17 cellular contexts compared by ENCODE assay signal in genomic region chr12:112285600-112286401, GRCh38.
DNase-seq lines count a peak whose midpoint lies in the region; ATAC-seq, FAIRE-seq and TF ChIP-seq lines count a peak whose summit lies in the region.
"Had no signal": no experiment of that assay in that cellular context is flagged by ENCODE, and none has a peak within 500 bp of the region (broad histone marks: within the 10 kb centered on the region; RNA-seq: fewer than 3 reads in every experiment).

No MANE protein-coding gene starts in this region.

- 0 out of 5 replicates have a peak, but pooled peaks cover 0 to 3% of the 10 kb centered on the region in 2 experiments for H3K27me3 ChIP-seq in HepG2 (ENCODE audit: control insufficient read depth in 1 of 2, insufficient read depth in 2 of 2, low read length in 2 of 2)
- H3K27me3 ChIP-seq: SJCRH30, transverse colon had no signal

- no peak for TF ChIP-seq CTCF in HepG2 (CRISPR knock-in tag; IDR thresholded peaks at IDR 0.05)

- H3K4me1 ChIP-seq in HepG2 (ENCODE audit: insufficient read depth, low read length), result peaks cover 21% of the 10 kb centered on the region
- H3K4me1 ChIP-seq: SJCRH30, transverse colon had no signal

- peak overlapping the region; percentile 52 for H3K4me2 ChIP-seq in HepG2 (ENCODE audit: low read depth, low read length)
- H3K4me2 ChIP-seq: PC-9 had no signal

- H3K9ac ChIP-seq in HepG2 (ENCODE audit: insufficient read depth, low read depth, low read length), result no peak overlapping the region

- POLR2A ChIA-PET in HepG2 (lab: Yijun Ruan, JAX), result interaction anchor here (1.2 kb wide), 1 partner anchor 10 kb away, joined by 3 read pairs; no protein-coding TSS in a partner anchor

- DNase-seq in HuH-7.5 (ENCODE audit: low spot score) (peak; percentile 48), NCI-H2029 (lab: John Stamatoyannopoulos, UW) (peak; percentile 90), NCI-H774 (lab: John Stamatoyannopoulos, UW) (peak; percentile 5), HepG2 (ENCODE audit: low spot score) (peak; percentile 83), nucleus accumbens (lab: John Stamatoyannopoulos, UW) (no peak), left ventricle myocardium superior (no peak), NCI-H446 treated with DMSO at 0.1 percent for 48 hours (lab: John Stamatoyannopoulos, UW) (no peak)
- DNase-seq: activated naive CD4-positive, alpha-beta T cell; activated T-cell treated with anti-CD3 and anti-CD28 coated beads, Interleukin-2, amount 50 U/mL, for 4 hours; NCI-H1105; PC-9; SJCRH30; T-cell; transverse colon had no signal

- H3K27ac ChIP-seq in HepG2 (ENCODE audit: extremely low read length, insufficient read depth, low read length), result no peak overlapping the region
- H3K27ac ChIP-seq: PC-9, SJCRH30, transverse colon had no signal

- no peak overlapping the region for H3K4me3 ChIP-seq in HepG2 (replicated peaks in 1 of 3; ENCODE audit: insufficient read depth in 1 of 3, low read depth in 2 of 3, low read length in 3 of 3)
- H3K4me3 ChIP-seq: PC-9, SJCRH30, transverse colon had no signal

- H3K36me3 ChIP-seq in HepG2 (replicated peaks in 1 of 2; ENCODE audit: control insufficient read depth in 1 of 2, insufficient read depth in 2 of 2, low read length in 2 of 2), result peaks cover 1 to 8% of the 10 kb centered on the region in 2 experiments; a peak in 3 of 5 replicates
- H3K36me3 ChIP-seq: SJCRH30 had no signal

- WGBS in HepG2 (ENCODE audit: low lambda C conversion rate), result 15% methylated on average over 5 of the region's 5 CpGs

- intact Hi-C loops in HepG2 (cut with micrococcal nuclease; ENCODE audit: unreplicated experiment) (loop anchor here (10.0 kb wide), 1 partner anchor 99 kb away; the partner anchor contains the start of gene HECTD4), left ventricle myocardium superior (cut with micrococcal nuclease) (no loop called here)

- no peak for TF ChIP-seq RAD21 in HepG2 (CRISPR knock-in tag; IDR thresholded peaks at IDR 0.05)

- peak; percentile 87 for ATAC-seq in HepG2
- no peak for ATAC-seq in left ventricle myocardium superior
- no peak for ATAC-seq in GM21619 (IDR thresholded peaks at IDR 0.05; ENCODE audit: unreplicated experiment)
- ATAC-seq: activated T-cell treated with anti-CD3 and anti-CD28 coated beads, Interleukin-2, amount 50 U/mL, for 4 hours; T-cell had no signal

- peak; percentile 72 for FAIRE-seq in HepG2 (lab: Jason Lieb, UNC)
- FAIRE-seq: D721Med, H1 had no signal

- H4K20me1 ChIP-seq in HepG2 (ENCODE audit: insufficient read depth, low read length), result peaks cover 5% of the 10 kb centered on the region; the same call in 1 of the 2 replicates

- no TSS peak for BruUV-seq in HepG2 (replicated peaks; lab: Mats Ljungman, UMichigan)

- peak in 1 of 2 experiments; percentile 86; a peak in 2 of 4 replicates for TF ChIP-seq EP300 in HepG2 (IDR thresholded peaks at IDR 0.05; ENCODE audit: low read depth in 2 of 2, low read length in 2 of 2)
- no peak for TF ChIP-seq EP300 in HepG2 (CRISPR knock-in tag; IDR thresholded peaks at IDR 0.05; ENCODE audit: borderline replicate concordance)

- H2AFZ ChIP-seq in HepG2 (ENCODE audit: low read length), result no peak overlapping the region
- H2AFZ ChIP-seq: PC-9 had no signal

- no peaks in the 10 kb centered on the region for H3K79me2 ChIP-seq in HepG2 (ENCODE audit: insufficient read depth, low read length)

- CTCF ChIA-PET in HepG2 (lab: Yijun Ruan, JAX; ENCODE audit: low intra/inter-chr PET ratio, low total read pairs), result no interaction called here

- in situ Hi-C loops in HepG2 (cut with HindIII; ENCODE audit: extremely low pct_ligation_motif_present, low pct_unique_long_range_greater_than_20kb), result no loop called here

- peaks cover 12% of the 10 kb centered on the region for H3K9me3 ChIP-seq in HepG2 (ENCODE audit: low read length)
- H3K9me3 ChIP-seq: SJCRH30 had no signal

- no peak for TF ChIP-seq POLR2A in HepG2 (IDR thresholded peaks at IDR 0.05; ENCODE audit: insufficient read depth in 1 of 2, low read depth in 2 of 2, low read length in 2 of 2)

TF ChIP-seq in HepG2, 621 proteins besides CTCF, POLR2A, EP300 and RAD21 (continues in another document):
- TF ChIP-seq FOXP1 (IDR thresholded peaks at IDR 0.05) (peak; percentile 65), FOXP1 (CRISPR knock-in tag; IDR thresholded peaks at IDR 0.05) (peak; percentile 87), CEBPB (IDR thresholded peaks at IDR 0.05; ENCODE audit: borderline replicate concordance, low read depth, low read length) (peak; percentile 92), SP2 (CRISPR knock-in tag; IDR thresholded peaks at IDR 0.05) (no peak), MLXIP (CRISPR knock-in tag; IDR thresholded peaks at IDR 0.05; ENCODE audit: borderline replicate concordance) (no peak), ZNF432 (CRISPR knock-in tag; IDR thresholded peaks at IDR 0.05; ENCODE audit: borderline replicate concordance) (no peak), KAT7 (CRISPR knock-in tag; IDR thresholded peaks at IDR 0.05; ENCODE audit: borderline replicate concordance) (no peak), SCMH1 (CRISPR knock-in tag; IDR thresholded peaks at IDR 0.05; ENCODE audit: borderline replicate concordance) (no peak), ATF7-NPFF (CRISPR knock-in tag; IDR thresholded peaks at IDR 0.05; ENCODE audit: low read depth) (no peak), U2AF1 (optimal IDR thresholded peaks at IDR 0.05; ENCODE audit: low read depth, low read length) (no peak), SMARCE1 (IDR thresholded peaks at IDR 0.05; ENCODE audit: borderline replicate concordance) (no peak), FOXJ3 (CRISPR knock-in tag; IDR thresholded peaks at IDR 0.05; ENCODE audit: borderline replicate concordance) (peak; percentile 96), ZNF383 (CRISPR knock-in tag; IDR thresholded peaks at IDR 0.05; ENCODE audit: borderline replicate concordance) (no peak), TCF12 (IDR thresholded peaks at IDR 0.05) (no peak), TCF12 (CRISPR knock-in tag; IDR thresholded peaks at IDR 0.05) (0 out of 2 replicates have a peak, but pooled peaks have one; percentile 45), E2F2 (CRISPR knock-in tag; IDR thresholded peaks at IDR 0.05; ENCODE audit: borderline replicate concordance) (no peak), KLF9 (CRISPR knock-in tag; IDR thresholded peaks at IDR 0.05; ENCODE audit: low read depth) (no peak)
- TF ChIP-seq, protein P1, sequence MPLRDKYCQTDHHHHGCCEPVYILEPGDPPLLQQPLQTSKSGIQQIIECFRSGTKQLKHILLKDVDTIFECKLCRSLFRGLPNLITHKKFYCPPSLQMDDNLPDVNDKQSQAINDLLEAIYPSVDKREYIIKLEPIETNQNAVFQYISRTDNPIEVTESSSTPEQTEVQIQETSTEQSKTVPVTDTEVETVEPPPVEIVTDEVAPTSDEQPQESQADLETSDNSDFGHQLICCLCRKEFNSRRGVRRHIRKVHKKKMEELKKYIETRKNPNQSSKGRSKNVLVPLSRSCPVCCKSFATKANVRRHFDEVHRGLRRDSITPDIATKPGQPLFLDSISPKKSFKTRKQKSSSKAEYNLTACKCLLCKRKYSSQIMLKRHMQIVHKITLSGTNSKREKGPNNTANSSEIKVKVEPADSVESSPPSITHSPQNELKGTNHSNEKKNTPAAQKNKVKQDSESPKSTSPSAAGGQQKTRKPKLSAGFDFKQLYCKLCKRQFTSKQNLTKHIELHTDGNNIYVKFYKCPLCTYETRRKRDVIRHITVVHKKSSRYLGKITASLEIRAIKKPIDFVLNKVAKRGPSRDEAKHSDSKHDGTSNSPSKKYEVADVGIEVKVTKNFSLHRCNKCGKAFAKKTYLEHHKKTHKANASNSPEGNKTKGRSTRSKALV (CRISPR knock-in tag; IDR thresholded peaks at IDR 0.05), result peak; percentile 60; the same call in 1 of the 2 replicates

Comparison
In these comparisons a context has a peak if more than half of its experiments do, and no peak if none do; other contexts are left out.
1. DNase-seq: peak in HuH-7.5 (single experiment), NCI-H2029 (single experiment), NCI-H774 (single experiment) and HepG2 (single experiment); none in nucleus accumbens (0 of 56), left ventricle myocardium superior (single experiment) and NCI-H446 treated with DMSO at 0.1 percent for 48 hours (single experiment).